Comparison of ENCODE assay signal across 8 cellular contexts in genomic region chr11:11842426-11843008, GRCh38. TPM values are rescaled to one million over a fixed set of nuclear protein-coding genes. Genes with fewer than 3 reads are reported as not detected.
A peak's percentile ranks its signal among the peaks of the same experiment; 100 is the strongest.
DNase-seq lines count a peak whose midpoint lies in the region; ATAC-seq and TF ChIP-seq lines count a peak whose summit lies in the region.

No MANE protein-coding gene starts in this region.

- peaks cover 5% of the 10 kb centered on the region for H3K4me1 Mint-ChIP-seq in Caco-2 (ENCODE audit: low read depth, unreplicated experiment)

- H3K79me2 ChIP-seq in PC-3 (ENCODE audit: low read length): peaks cover 57% of the 10 kb centered on the region

- no peak overlapping the region for H3K27ac Mint-ChIP-seq in Caco-2 (ENCODE audit: unreplicated experiment)

- H3K9ac ChIP-seq in PC-3 (ENCODE audit: low read length): peak overlapping the region; percentile 98

- H2AFZ ChIP-seq in PC-3 (ENCODE audit: low read length): peak overlapping the region; percentile 95

- intact Hi-C loops in Caco-2 (cut with micrococcal nuclease; ENCODE audit: unreplicated experiment): loop anchor here (5.0 kb wide), 2 partner anchors 55 to 200 kb away; no protein-coding TSS in a partner anchor
- intact Hi-C loops in PC-3 (cut with micrococcal nuclease): loop anchor here (5.0 kb wide), 1 partner anchor 40 kb away; no protein-coding TSS in a partner anchor
- intact Hi-C loops in Right ventricle myocardium inferior (cut with DNase I): no loop called here
- intact Hi-C loops in posterior cingulate gyrus (cut with DNase I): loop anchor here (5.0 kb wide), 1 partner anchor 200 kb away; no protein-coding TSS in a partner anchor
- intact Hi-C loops in vagina (cut with DNase I): no loop called here

- H3K4me3 ChIP-seq in Caco-2 (ENCODE audit: low read depth, low read length): peak overlapping the region; percentile 84
- peak overlapping the region; percentile 95 for H3K4me3 ChIP-seq in PC-3 (ENCODE audit: low read length)
- H3K4me3 ChIP-seq in vagina: peak overlapping the region; percentile 75 to 88

- H3K4me3 Mint-ChIP-seq in Caco-2 (ENCODE audit: unreplicated experiment): no peak overlapping the region

- H4K20me1 ChIP-seq in PC-3 (ENCODE audit: low read length): peaks cover 42% of the 10 kb centered on the region

- TF ChIP-seq POLR2A in vagina (IDR thresholded peaks at IDR 0.05): peak in 1 of 2 donors; percentile 42

- peaks cover 7% of the 10 kb centered on the region for H3K36me3 Mint-ChIP-seq in Caco-2 (ENCODE audit: insufficient read depth, unreplicated experiment)

- H3K27ac ChIP-seq in PC-3 (ENCODE audit: low read length) (peak overlapping the region; percentile 72), vagina (peak overlapping the region; percentile 99)

- H3K9me3 Mint-ChIP-seq in Caco-2 (ENCODE audit: unreplicated experiment): no peaks in the 10 kb centered on the region

- no peaks in the 10 kb centered on the region for H3F3A ChIP-seq in PC-3 (ENCODE audit: low read length, unreplicated experiment)

- no peaks in the 10 kb centered on the region for H3K27me3 Mint-ChIP-seq in Caco-2 (ENCODE audit: insufficient read depth, unreplicated experiment)

- peak overlapping the region; percentile 92 for H3K4me2 ChIP-seq in PC-3 (ENCODE audit: low read length)

- H3K36me3 ChIP-seq in Caco-2 (ENCODE audit: control insufficient read depth, insufficient read depth, low read length) (no peaks in the 10 kb centered on the region), PC-3 (ENCODE audit: low read depth, low read length) (no peaks in the 10 kb centered on the region), vagina (no peaks in the 10 kb centered on the region)

- DNase-seq in Caco-2 (peak; percentile 57 to 60), HK-2 (ENCODE audit: unreplicated experiment) (peak; percentile 46), PC-3 (peak; percentile 66), Right ventricle myocardium inferior (ENCODE audit: missing footprints) (peak; percentile 70), posterior cingulate gyrus (peak in 6 of 10 donors; percentile 15 to 81 (median 38)), vagina (ENCODE audit: extremely low spot score in 2 of 2) (peak in 1 of 2 donors; percentile 88)
- peak; percentile 67 for DNase-seq in activated naive CD4-positive, alpha-beta T cell treated with Interleukin-2 at 50 U/mL for 16 hours

- CTCF ChIA-PET in Caco-2 (lab: Charles Lee): interaction anchor here (0.9 to 1.7 kb wide), 3 partner anchors 15 to 202 kb away, joined by 3 to 6 read pairs (median 4); no protein-coding TSS in a partner anchor
- CTCF ChIA-PET in PC-3 (lab: Charles Lee): no interaction called here

- POLR2A ChIA-PET in Caco-2 (lab: Charles Lee): interaction anchor here (0.6 to 1.0 kb wide), 2 partner anchors 207 to 984 kb away, joined by 3 to 6 read pairs; partner anchors contain the start of gene ZBED5
- POLR2A ChIA-PET in PC-3 (lab: Charles Lee; ENCODE audit: unreplicated experiment): no interaction called here

- no peaks in the 10 kb centered on the region for H3K9me2 ChIP-seq in PC-3 (replicated peaks; ENCODE audit: low read length)

- TF ChIP-seq CTCF in Caco-2 (IDR thresholded peaks at IDR 0.05; ENCODE audit: insufficient read depth in 1 of 2, low read depth in 1 of 2, low read length in 1 of 2, severe bottlenecking in 1 of 2, unreplicated experiment in 1 of 2): no peak
- TF ChIP-seq CTCF in PC-3 (conservative IDR thresholded peaks at IDR 0.05; ENCODE audit: low read depth, low read length): no peak
- TF ChIP-seq CTCF in vagina (IDR thresholded peaks at IDR 0.05): no peak

- no peaks in the 10 kb centered on the region for H3K9me3 ChIP-seq in Caco-2
- no peaks in the 10 kb centered on the region for H3K9me3 ChIP-seq in PC-3 (ENCODE audit: low read length)
- no peaks in the 10 kb centered on the region for H3K9me3 ChIP-seq in vagina

- no peaks in the 10 kb centered on the region for H3K27me3 ChIP-seq in Caco-2 (replicated peaks; ENCODE audit: control insufficient read depth, insufficient read depth, low read length)
- no peaks in the 10 kb centered on the region for H3K27me3 ChIP-seq in PC-3 (ENCODE audit: low read length)
- no peaks in the 10 kb centered on the region for H3K27me3 ChIP-seq in vagina

- BruUV-seq in Caco-2 (replicated peaks; lab: Mats Ljungman, UMichigan): TSS peak; percentile 39
- TSS peak; percentile 38 for BruUV-seq in PC-3 (replicated peaks; lab: Mats Ljungman, UMichigan)

- ATAC-seq in GM19455 (IDR thresholded peaks at IDR 0.05; ENCODE audit: unreplicated experiment): peak; percentile 45
- ATAC-seq in PC-3: peak; percentile 65
- peak; percentile 76 for ATAC-seq in Right ventricle myocardium inferior

- H3K4me1 ChIP-seq in Caco-2: peaks cover 30% of the 10 kb centered on the region
- peaks cover 36% of the 10 kb centered on the region for H3K4me1 ChIP-seq in PC-3 (ENCODE audit: insufficient read depth, low read length)
- H3K4me1 ChIP-seq in vagina: peaks cover 42% of the 10 kb centered on the region

RNA-seq across cellular contexts. Expression of gene USP47, which starts 0.7 kb away (rescaled TPM):
- 50.4 and 52.8 TPM in 2 replicates for total RNA-seq in Caco-2 (2022)
- 33.5 and 45.2 TPM in 2 replicates for total RNA-seq in PC-3 (2014; rRNA removed)
- 48.9 TPM for total RNA-seq in Right ventricle myocardium inferior
- 69.2 TPM for total RNA-seq in vagina

Comparison
In these comparisons a context has a peak if more than half of its experiments do, and no peak if none do; other contexts are left out.
1. intact Hi-C loops: an anchor here in Caco-2 (5.0 kb wide), PC-3 (5.0 kb wide) and posterior cingulate gyrus (5.0 kb wide); none called in Right ventricle myocardium inferior and vagina.